11 cellular contexts compared by ENCODE assay signal in genomic region chr5:143564417-143564816, GRCh38.
DNase-seq lines count a peak whose midpoint lies in the region; ATAC-seq, FAIRE-seq and TF ChIP-seq lines count a peak whose summit lies in the region.
"Had no signal": no experiment of that assay in that cellular context is flagged by ENCODE, and none has a peak within 500 bp of the region (broad histone marks: within the 10 kb centered on the region; RNA-seq: fewer than 3 reads in every experiment).

No MANE protein-coding gene starts in this region.

- no peak overlapping the region for H2AFZ ChIP-seq in MM.1S (ENCODE audit: low read length)

- H3K9me3 ChIP-seq in MM.1S (replicated peaks; ENCODE audit: insufficient read depth, low read length) (no peaks in the 10 kb centered on the region), gastroesophageal sphincter (no peaks in the 10 kb centered on the region), colonic mucosa (no peaks in the 10 kb centered on the region)
- H3K9me3 ChIP-seq: BLaER1, prostate gland had no signal

- no peak for TF ChIP-seq EP300 in gastroesophageal sphincter (IDR thresholded peaks at IDR 0.05)

- TF ChIP-seq POLR2A in H54 (IDR thresholded peaks at IDR 0.05; ENCODE audit: low read depth, low read length) (no peak), gastroesophageal sphincter (IDR thresholded peaks at IDR 0.05) (no peak)

- no peak overlapping the region for H3K4me3 ChIP-seq in GM12864 (ENCODE audit: low read depth, low read length)
- H3K4me3 ChIP-seq in MM.1S (ENCODE audit: low read length), result no peak overlapping the region
- H3K4me3 ChIP-seq in gastroesophageal sphincter, result no peak overlapping the region
- H3K4me3 ChIP-seq in colonic mucosa, result no peak overlapping the region
- H3K4me3 ChIP-seq: BLaER1, prostate gland had no signal

- intact Hi-C loops in colonic mucosa (cut with DNase I), result no loop called here

- H3K27me3 ChIP-seq in MM.1S (replicated peaks; ENCODE audit: insufficient read depth, low read length) (no peaks in the 10 kb centered on the region), gastroesophageal sphincter (no peaks in the 10 kb centered on the region), colonic mucosa (no peaks in the 10 kb centered on the region)
- H3K27me3 ChIP-seq: BLaER1 had no signal

- no peak for FAIRE-seq in H54 (lab: Jason Lieb, UNC)
- FAIRE-seq: islet of Langerhans had no signal

- 0 out of 2 replicates have a peak, but pooled peaks cover 5% of the 10 kb centered on the region for H3F3A ChIP-seq in MM.1S (ENCODE audit: insufficient read depth, low read length)

- H3K9ac ChIP-seq in MM.1S (ENCODE audit: low read length), result no peak overlapping the region
- no peak overlapping the region for H3K9ac ChIP-seq in colonic mucosa (ENCODE audit: low read depth in 2 of 2, low read length in 2 of 2)
- H3K9ac ChIP-seq: BLaER1 had no signal

- H3K4me1 ChIP-seq in MM.1S (ENCODE audit: low read length), result peaks cover 13% of the 10 kb centered on the region
- no peaks in the 10 kb centered on the region for H3K4me1 ChIP-seq in gastroesophageal sphincter
- H3K4me1 ChIP-seq in colonic mucosa, result no peaks in the 10 kb centered on the region
- H3K4me1 ChIP-seq: BLaER1 had no signal

- H3K79me2 ChIP-seq in MM.1S (ENCODE audit: low read length), result no peaks in the 10 kb centered on the region

- H3K9me2 ChIP-seq in MM.1S (replicated peaks; ENCODE audit: insufficient read depth, low read length), result no peaks in the 10 kb centered on the region

- peak overlapping the region; percentile 4; the same call in 1 of the 2 replicates for H3K27ac ChIP-seq in MM.1S (ENCODE audit: low read length)
- H3K27ac ChIP-seq in gastroesophageal sphincter, result no peak overlapping the region
- H3K27ac ChIP-seq in colonic mucosa, result no peak overlapping the region
- H3K27ac ChIP-seq: BLaER1, prostate gland had no signal

- no peaks in the 10 kb centered on the region for H3K36me3 ChIP-seq in MM.1S (replicated peaks; ENCODE audit: insufficient read depth, low read length)
- H3K36me3 ChIP-seq in gastroesophageal sphincter, result no peaks in the 10 kb centered on the region
- H3K36me3 ChIP-seq in colonic mucosa, result no peaks in the 10 kb centered on the region
- H3K36me3 ChIP-seq: BLaER1, prostate gland had no signal

- peak; percentile 99 for ATAC-seq in GM19372 (IDR thresholded peaks at IDR 0.05; ENCODE audit: low read depth, unreplicated experiment)
- ATAC-seq in HG02884 (IDR thresholded peaks at IDR 0.05; ENCODE audit: unreplicated experiment), result peak; percentile 98
- ATAC-seq in gastroesophageal sphincter, result no peak

- peak overlapping the region; percentile 33 for H3K4me2 ChIP-seq in MM.1S (ENCODE audit: low read depth, low read length)
- H3K4me2 ChIP-seq: BLaER1 had no signal

- no peak for TF ChIP-seq CTCF in GM12864 (IDR thresholded peaks at IDR 0.05; ENCODE audit: low read depth, low read length, missing control alignments)
- TF ChIP-seq CTCF in MM.1S (IDR thresholded peaks at IDR 0.05; ENCODE audit: low read length), result no peak
- TF ChIP-seq CTCF in gastroesophageal sphincter (IDR thresholded peaks at IDR 0.05), result no peak
- no peak for TF ChIP-seq CTCF in colonic mucosa (IDR thresholded peaks at IDR 0.05)

- DNase-seq in GM12864 (ENCODE audit: low read depth) (peak; percentile 67), MM.1S (peak; percentile 49), H54 (ENCODE audit: insufficient read length, low spot score) (no peak), colonic mucosa (no peak), LoVo (ENCODE audit: low spot score) (no peak)

- H4K20me1 ChIP-seq in MM.1S (ENCODE audit: insufficient read depth, low read length), result no peaks in the 10 kb centered on the region
- H4K20me1 ChIP-seq: BLaER1 had no signal

Comparison
In these comparisons a context has a peak if more than half of its experiments do, and no peak if none do; other contexts are left out.
1. DNase-seq: peak in GM12864 (single experiment) and MM.1S (single experiment); none in H54 (single experiment), colonic mucosa (single experiment) and LoVo (single experiment).